Comparison of ENCODE assay signal across 17 cellular contexts in the genomic region with DNA sequence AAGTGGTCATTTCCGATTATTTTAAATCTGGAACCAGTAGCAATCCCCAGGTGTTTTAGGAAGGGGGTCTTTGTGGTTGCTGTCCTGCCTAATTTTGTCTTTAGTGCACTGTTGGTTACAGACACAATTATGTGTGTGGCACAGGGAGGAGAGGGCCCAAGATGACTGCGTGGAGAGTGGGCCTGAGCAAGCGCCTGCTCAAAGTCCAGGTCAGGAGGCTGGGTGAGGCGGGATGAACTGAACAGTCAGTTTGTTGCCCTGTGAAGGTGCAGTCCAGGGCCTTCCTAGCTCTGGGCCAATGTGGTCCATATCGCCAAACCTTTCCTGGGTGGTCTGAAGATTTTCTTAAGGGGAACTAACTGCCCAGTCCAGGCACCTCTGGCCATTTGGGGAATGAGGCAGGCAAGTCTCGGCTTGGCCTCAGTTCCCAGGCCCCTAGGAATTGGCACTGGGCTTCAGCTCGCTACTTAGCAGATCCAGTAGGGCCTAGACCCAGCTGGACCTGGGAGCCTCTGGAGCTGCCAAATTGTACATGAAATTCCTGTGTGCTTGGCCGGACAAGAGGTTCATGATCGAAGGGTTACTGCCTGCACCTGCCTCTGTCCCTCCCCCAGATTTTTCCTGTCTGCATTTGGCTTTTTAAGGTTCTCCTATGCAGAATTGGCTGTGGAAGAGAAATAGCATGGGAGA.
"Had no signal": no experiment of that assay in that cellular context is flagged by ENCODE, and none has a peak within 500 bp of the region (broad histone marks: within the 10 kb centered on the region; RNA-seq: fewer than 3 reads in every experiment).

No MANE protein-coding gene starts in this region.

- H3K4me3 ChIP-seq: smooth muscle cell had no signal

- H3K4me2 ChIP-seq: smooth muscle cell had no signal

- ATAC-seq: activated T-cell treated with anti-CD3 and anti-CD28 coated beads, Interleukin-2, amount 50 U/mL, for 72 hours; effector memory CD8-positive, alpha-beta T cell; stimulated activated naive CD8-positive, alpha-beta T cell treated with anti-CD3 and anti-CD28 coated beads, Interleukin-15, amount 100 ng/mL, for 72 hours had no signal

- DNase-seq: activated CD4-positive, alpha-beta T cell treated with anti-CD3 and anti-CD28 coated beads for 1 hour; activated CD8-positive, alpha-beta memory T cell treated with anti-CD3 and anti-CD28 coated beads for 24 hours; activated CD8-positive, alpha-beta memory T cell treated with anti-CD3 and anti-CD28 coated beads, Interleukin-2, amount 50 U/mL, for 48 hours; activated effector memory CD4-positive, alpha-beta T cell treated with anti-CD3 and anti-CD28 coated beads, Interleukin-2, amount 50 U/mL, for 16 hours; activated T-cell treated with anti-CD3 and anti-CD28 coated beads, Interleukin-2, amount 50 U/mL, for 72 hours; dermis blood vessel endothelial cell; effector memory CD8-positive, alpha-beta T cell; foreskin fibroblast; hypothalamus; islet precursor cell; retina; stimulated activated CD4-positive, alpha-beta T cell treated with anti-CD3 and anti-CD28 coated beads, Interleukin-4, amount 100 ng/mL, for 1 hour; stimulated activated naive CD8-positive, alpha-beta T cell treated with anti-CD3 and anti-CD28 coated beads, Interleukin-15, amount 100 ng/mL, for 72 hours; T-helper 2 cell; trophoblast cell had no signal

- H3K27ac ChIP-seq: VCaP had no signal
